ENCODE assay signal across 16 cellular contexts in the genomic region with DNA sequence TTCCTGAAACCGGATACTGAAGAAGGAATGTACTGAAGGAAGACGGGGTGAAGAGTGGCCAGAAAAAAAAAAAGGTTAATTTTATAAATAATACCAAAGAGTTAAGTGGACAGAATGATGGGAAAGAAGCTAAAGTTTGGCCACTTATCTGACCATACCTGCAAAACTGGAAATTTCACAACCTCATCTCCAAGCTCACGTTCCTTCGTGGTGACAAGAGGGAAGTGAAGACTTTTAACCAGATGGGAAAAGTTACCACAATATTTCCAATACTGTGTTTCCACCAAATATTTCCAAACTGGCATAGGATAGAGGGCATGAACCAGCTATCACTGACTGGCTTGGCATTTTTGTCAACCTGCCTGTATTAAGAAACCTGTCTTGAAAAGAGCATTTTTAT. TPM values are rescaled to one million over a fixed set of nuclear protein-coding genes. Genes with fewer than 3 reads are reported as not detected.
DNase-seq lines count a peak whose midpoint lies in the region; ATAC-seq and TF ChIP-seq lines count a peak whose summit lies in the region.
"Had no signal": no experiment of that assay in that cellular context is flagged by ENCODE, and none has a peak within 500 bp of the region (broad histone marks: within the 10 kb centered on the region; RNA-seq: fewer than 3 reads in every experiment).

No MANE protein-coding gene starts in this region.

- H3K9me3 Mint-ChIP-seq in activated CD4-positive, alpha-beta memory T cell treated with anti-CD3 and anti-CD28 coated beads, Interleukin-2, amount 10 ng/mL, durations not matched to agents 7 days and 5 days = no peaks in the 10 kb centered on the region
- no peaks in the 10 kb centered on the region for H3K9me3 Mint-ChIP-seq in activated CD4-positive, alpha-beta memory T cell treated with anti-CD3 and anti-CD28 coated beads for 36 hours

- H3K27ac ChIP-seq in epithelial cell of prostate (peak overlapping the region; percentile 73), stomach (peak overlapping the region in 3 of 5 donors; percentile 76 to 78 (median 76)), aorta (ENCODE audit: low read depth in 1 of 2, low read length in 2 of 2) (no peak overlapping the region), SJCRH30 (no peak overlapping the region)

- H3K4me3 Mint-ChIP-seq in activated CD4-positive, alpha-beta memory T cell treated with anti-CD3 and anti-CD28 coated beads, Interleukin-2, amount 10 ng/mL, durations not matched to agents 7 days and 5 days = no peak overlapping the region
- H3K4me3 Mint-ChIP-seq in activated CD4-positive, alpha-beta memory T cell treated with anti-CD3 and anti-CD28 coated beads for 36 hours = no peak overlapping the region

- 54 to 62% (median 55%) methylated on average over 4 of the region's 4 CpGs for WGBS in stomach, 5 donors
- WGBS in aorta, 2 donors = 73 to 80% methylated on average over 4 of the region's 4 CpGs

- peaks cover 94% of the 10 kb centered on the region for H3K4me1 Mint-ChIP-seq in activated CD4-positive, alpha-beta memory T cell treated with anti-CD3 and anti-CD28 coated beads, Interleukin-2, amount 10 ng/mL, durations not matched to agents 7 days and 5 days
- peaks cover 71% of the 10 kb centered on the region for H3K4me1 Mint-ChIP-seq in activated CD4-positive, alpha-beta memory T cell treated with anti-CD3 and anti-CD28 coated beads for 36 hours (ENCODE audit: low read depth)

- H3K36me3 Mint-ChIP-seq in activated CD4-positive, alpha-beta memory T cell treated with anti-CD3 and anti-CD28 coated beads, Interleukin-2, amount 10 ng/mL, durations not matched to agents 7 days and 5 days (ENCODE audit: low read depth) = peaks cover 6% of the 10 kb centered on the region
- no peaks in the 10 kb centered on the region for H3K36me3 Mint-ChIP-seq in activated CD4-positive, alpha-beta memory T cell treated with anti-CD3 and anti-CD28 coated beads for 36 hours

- no peaks in the 10 kb centered on the region for H3K27me3 ChIP-seq in stomach
- H3K27me3 ChIP-seq in aorta (ENCODE audit: control insufficient read depth in 1 of 2, insufficient read depth in 2 of 2, low read length in 1 of 2) = no peaks in the 10 kb centered on the region
- no peaks in the 10 kb centered on the region for H3K27me3 ChIP-seq in SJCRH30

- CTCF ChIA-PET in activated CD4-positive, alpha-beta memory T cell treated with anti-CD3 and anti-CD28 coated beads, Interleukin-2, amount 10 ng/mL, durations not matched to agents 7 days and 5 days (lab: Charles Lee) = interaction anchor here (0.6 kb wide), 1 partner anchor 26 kb away, joined by 3 read pairs; no protein-coding TSS in a partner anchor
- CTCF ChIA-PET in activated CD4-positive, alpha-beta memory T cell treated with anti-CD3 and anti-CD28 coated beads for 36 hours (lab: Charles Lee) = interaction anchor here (0.7 to 1.1 kb wide), 2 partner anchors 56 to 441 kb away, joined by 3 read pairs; a partner anchor contains a TSS

- intact Hi-C loops in activated CD4-positive, alpha-beta memory T cell treated with anti-CD3 and anti-CD28 coated beads for 36 hours (cut with micrococcal nuclease) = loop anchor here (5.0 kb wide), 3 partner anchors 155 to 645 kb away; a partner anchor contains a TSS
- intact Hi-C loops in stomach (cut with DNase I; ENCODE audit: low total_unique reads) = no loop called here
- intact Hi-C loops in aorta (cut with DNase I) = loop anchor here (2.0 to 5.0 kb wide), 2 partner anchors 53 to 55 kb away; a partner anchor contains a TSS

- no peak for DNase-seq in activated CD4-positive, alpha-beta memory T cell treated with anti-CD3 and anti-CD28 coated beads, Interleukin-2, amount 10 ng/mL, durations not matched to agents 7 days and 5 days
- DNase-seq in activated CD4-positive, alpha-beta memory T cell treated with anti-CD3 and anti-CD28 coated beads for 36 hours = no peak
- DNase-seq in NB4 (ENCODE audit: low read depth) (peak; percentile 13), epithelial cell of prostate (ENCODE audit: low read depth, low spot score) (no peak), stomach (no peak), aorta (no peak), SJCRH30 (no peak), Ammon's horn (ENCODE audit: low spot score) (no peak)
- DNase-seq: DMS153, islet precursor cell, KBM-7, NCI-H187 treated with DMSO at 0.1 percent for 48 hours, NCI-H748 treated with DMSO at 0.1 percent for 48 hours, SHP77 treated with DMSO at 0.1 percent for 48 hours, substantia nigra had no signal

- H3K36me3 ChIP-seq in stomach (no peaks in the 10 kb centered on the region), aorta (ENCODE audit: control insufficient read depth in 1 of 2, insufficient read depth in 2 of 2, low read length in 1 of 2) (no peaks in the 10 kb centered on the region), SJCRH30 (no peaks in the 10 kb centered on the region)

- POLR2A ChIA-PET in activated CD4-positive, alpha-beta memory T cell treated with anti-CD3 and anti-CD28 coated beads, Interleukin-2, amount 10 ng/mL, durations not matched to agents 7 days and 5 days (lab: Charles Lee) = interaction anchor here (0.8 kb wide), 1 partner anchor 26 kb away, joined by 3 read pairs; no protein-coding TSS in a partner anchor
- POLR2A ChIA-PET in activated CD4-positive, alpha-beta memory T cell treated with anti-CD3 and anti-CD28 coated beads for 36 hours (lab: Charles Lee) = no interaction called here

- no peak for TF ChIP-seq EP300 in stomach (IDR thresholded peaks at IDR 0.05)

- ATAC-seq in aorta (ENCODE audit: low FRiP score) = no peak
- ATAC-seq: activated naive CD4-positive, alpha-beta T cell treated with anti-CD3 and anti-CD28 coated beads, Interleukin-2, amount 50 U/mL, for 72 hours had no signal

- peak overlapping the region; percentile 89 for H3K27ac Mint-ChIP-seq in activated CD4-positive, alpha-beta memory T cell treated with anti-CD3 and anti-CD28 coated beads, Interleukin-2, amount 10 ng/mL, durations not matched to agents 7 days and 5 days
- H3K27ac Mint-ChIP-seq in activated CD4-positive, alpha-beta memory T cell treated with anti-CD3 and anti-CD28 coated beads for 36 hours = no peak overlapping the region

- H3K4me1 ChIP-seq in stomach = peaks cover 51 to 83% (median 68%) of the 10 kb centered on the region in 4 donors
- peaks cover 6 to 11% of the 10 kb centered on the region in 2 donors for H3K4me1 ChIP-seq in aorta (ENCODE audit: control insufficient read depth in 1 of 2, insufficient read depth in 2 of 2, low read length in 2 of 2)
- H3K4me1 ChIP-seq in SJCRH30 = no peaks in the 10 kb centered on the region

- no peak for TF ChIP-seq POLR2A in NB4 (IDR thresholded peaks at IDR 0.05; ENCODE audit: extremely low read depth, insufficient read length)
- TF ChIP-seq POLR2A in stomach (IDR thresholded peaks at IDR 0.05) = no peak

- H3K4me3 ChIP-seq in NB4 (ENCODE audit: low read depth, low read length) (no peak overlapping the region), stomach (no peak overlapping the region), aorta (ENCODE audit: low read length in 2 of 2) (no peak overlapping the region), SJCRH30 (no peak overlapping the region)

- H3K9me3 ChIP-seq in stomach (no peaks in the 10 kb centered on the region), aorta (ENCODE audit: control insufficient read depth, low read length) (no peaks in the 10 kb centered on the region), SJCRH30 (replicated peaks) (no peaks in the 10 kb centered on the region)

- no peaks in the 10 kb centered on the region for H3K27me3 Mint-ChIP-seq in activated CD4-positive, alpha-beta memory T cell treated with anti-CD3 and anti-CD28 coated beads, Interleukin-2, amount 10 ng/mL, durations not matched to agents 7 days and 5 days
- H3K27me3 Mint-ChIP-seq in activated CD4-positive, alpha-beta memory T cell treated with anti-CD3 and anti-CD28 coated beads for 36 hours = no peaks in the 10 kb centered on the region

- no peak for TF ChIP-seq CTCF in NB4 (IDR thresholded peaks at IDR 0.05; ENCODE audit: low read depth, low read length)
- TF ChIP-seq CTCF in stomach (IDR thresholded peaks at IDR 0.05) = no peak

RNA-seq across cellular contexts. Expression of a gene that starts 56.4 kb away (rescaled TPM):
- total RNA-seq in activated CD4-positive, alpha-beta memory T cell treated with anti-CD3 and anti-CD28 coated beads, Interleukin-2, amount 10 ng/mL, durations not matched to agents 7 days and 5 days = 1 to 10 TPM; 2.5 to 2.6 TPM
- under 1 TPM; 0.51 to 0.76 TPM for total RNA-seq in activated CD4-positive, alpha-beta memory T cell treated with anti-CD3 and anti-CD28 coated beads for 36 hours
- total RNA-seq in stomach (10 to 100 TPM in 4 of 5 donors, 1 to 10 TPM in 1; 6.6 to 20.3 (median 13.4) TPM), aorta (10 to 100 TPM in 1 of 2 donors, 1 to 10 TPM in 1; 8.3 to 10.5 TPM)
- polyA plus RNA-seq in stomach (1 to 10 TPM; 1.7 to 2.4 (median 2.2) TPM), aorta (1 to 10 TPM in 1 of 2 donors, under 1 TPM in 1; 0.79 to 1.5 TPM)
- 0.23 and 0.42 TPM in 2 replicates for total RNA-seq in SJCRH30 (2014; rRNA removed; shearing (Covaris generic))

Comparison
In these comparisons a context has a peak if more than half of its experiments do, and no peak if none do; other contexts are left out.
1. H3K27ac ChIP-seq: peak in epithelial cell of prostate (single experiment) and stomach (3 of 5); none in aorta (0 of 2) and SJCRH30 (single experiment).